ENCODE assay signal across 18 cellular contexts in genomic region chr2:44796771-44797170, GRCh38.
A peak's percentile ranks its signal among the peaks of the same experiment; 100 is the strongest.
DNase-seq lines count a peak whose midpoint lies in the region; TF ChIP-seq lines count a peak whose summit lies in the region.
"Had no signal": no experiment of that assay in that cellular context is flagged by ENCODE, and none has a peak within 500 bp of the region (broad histone marks: within the 10 kb centered on the region; RNA-seq: fewer than 3 reads in every experiment).

No MANE protein-coding gene starts in this region.

- DNase-seq in NCI-H524 (lab: John Stamatoyannopoulos, UW) (peak; percentile 15 to 56), NCI-H524 treated with DMSO at 0.1 percent for 48 hours (lab: John Stamatoyannopoulos, UW) (no peak), NCI-H82 treated with DMSO at 0.1 percent for 48 hours (lab: John Stamatoyannopoulos, UW; ENCODE audit: unreplicated experiment) (peak; percentile 94), osteocyte (ENCODE audit: extremely low spot score, unreplicated experiment) (peak; percentile 73), AG08396 (ENCODE audit: low spot score) (no peak)
- DNase-seq in stimulated activated CD4-positive, alpha-beta T cell treated with anti-CD3 and anti-CD28 coated beads, Interleukin-2, amount 100 ng/mL, for 48 hours = no peak
- DNase-seq: ACHN; C1 segment of cervical spinal cord; Calu3; CD4-positive, alpha-beta memory T cell; COR-L47; DMS 273 treated with DMSO at 0.1 percent for 48 hours; DMS79; EL; GDM1; GM23248; H7; HCEC 1CT had no signal

- peaks cover 70% of the 10 kb centered on the region for H3K27me3 Mint-ChIP-seq in osteocyte (ENCODE audit: unreplicated experiment)

- H3K36me3 Mint-ChIP-seq in osteocyte (ENCODE audit: unreplicated experiment) = no peaks in the 10 kb centered on the region
- H3K36me3 Mint-ChIP-seq: CD4-positive, alpha-beta memory T cell had no signal

- H3K4me1 Mint-ChIP-seq in osteocyte (ENCODE audit: unreplicated experiment) = peaks cover 5% of the 10 kb centered on the region

- H3K9me3 Mint-ChIP-seq in osteocyte (ENCODE audit: unreplicated experiment) = no peaks in the 10 kb centered on the region

- H3K4me3 Mint-ChIP-seq in osteocyte (ENCODE audit: unreplicated experiment) = no peak overlapping the region
- H3K4me3 Mint-ChIP-seq: CD4-positive, alpha-beta memory T cell had no signal

- no peak for TF ChIP-seq CTCF in osteocyte (IDR thresholded peaks at IDR 0.05)

- no peak overlapping the region for H3K27ac Mint-ChIP-seq in osteocyte (ENCODE audit: unreplicated experiment)
- H3K27ac Mint-ChIP-seq: CD4-positive, alpha-beta memory T cell had no signal

Comparison
In these comparisons a context has a peak if more than half of its experiments do, and no peak if none do; other contexts are left out.
1. DNase-seq: peak in NCI-H524 (2 of 2), NCI-H82 treated with DMSO at 0.1 percent for 48 hours (single experiment) and osteocyte (single experiment); none in NCI-H524 treated with DMSO at 0.1 percent for 48 hours (single experiment), stimulated activated CD4-positive, alpha-beta T cell treated with anti-CD3 and anti-CD28 coated beads, Interleukin-2, amount 100 ng/mL, for 48 hours (0 of 2) and AG08396 (single experiment).